7 cellular contexts compared by ENCODE assay signal in the genomic region with DNA sequence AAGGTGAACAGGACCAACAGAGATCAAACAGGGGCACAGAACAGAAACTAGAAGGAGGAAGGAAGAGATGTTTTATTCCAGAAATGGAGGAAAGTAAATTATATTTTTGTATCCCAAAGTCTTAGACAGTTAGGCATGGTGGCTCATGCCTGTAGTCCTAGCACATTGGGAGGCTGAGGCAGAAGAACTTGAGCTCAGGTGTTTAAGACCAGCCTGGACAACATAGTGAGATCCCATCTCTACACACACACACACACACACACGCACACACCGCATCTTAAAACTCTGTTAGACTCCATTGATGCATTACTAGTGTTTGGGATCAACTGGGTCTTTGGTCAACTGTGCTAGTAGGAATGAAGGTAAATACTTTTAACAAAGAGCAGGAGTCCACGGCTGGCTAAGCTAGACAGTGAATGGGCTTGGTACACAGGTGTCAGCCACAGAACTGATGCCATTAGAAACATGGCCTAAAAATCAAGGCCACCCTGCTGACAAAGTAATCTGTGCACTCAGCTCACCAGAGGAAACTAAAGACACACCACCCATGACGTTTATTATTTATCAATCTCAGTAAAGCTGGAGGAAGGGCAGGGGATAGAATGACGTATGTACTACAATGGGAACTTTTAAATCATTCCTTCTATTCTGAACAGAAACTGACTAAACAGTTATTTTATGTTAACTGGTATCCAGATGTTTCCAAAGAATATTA. TPM values are rescaled to one million over a fixed set of nuclear protein-coding genes. Genes with fewer than 3 reads are reported as not detected.
DNase-seq lines count a peak whose midpoint lies in the region; ATAC-seq and TF ChIP-seq lines count a peak whose summit lies in the region.
"Not testable (repeated sequence)": the region's sequence is repeated elsewhere in the genome, so short reads cannot be mapped to it uniquely, and the experiment has no call there.

No MANE protein-coding gene starts in this region.

- H3K9me3 Mint-ChIP-seq in activated T-cell treated with anti-CD3 and anti-CD28 coated beads, Interleukin-2, amount 50 U/mL, for 72 hours; osteocyte (ENCODE audit: unreplicated experiment): not testable (repeated sequence)

- peaks cover 12 to 20% of the 10 kb centered on the region in 2 donors for H3K36me3 Mint-ChIP-seq in activated T-cell treated with anti-CD3 and anti-CD28 coated beads, Interleukin-2, amount 50 U/mL, for 72 hours (ENCODE audit: insufficient read depth in 2 of 2)
- H3K36me3 Mint-ChIP-seq in osteocyte (ENCODE audit: unreplicated experiment), result peaks cover 13% of the 10 kb centered on the region

- not testable (repeated sequence) for H3K36me3 ChIP-seq in OCI-LY3 (replicated peaks; ENCODE audit: low read depth, low read length); colonic mucosa

- peak overlapping the region; percentile 96 for H3K27ac Mint-ChIP-seq in activated T-cell treated with anti-CD3 and anti-CD28 coated beads, Interleukin-2, amount 50 U/mL, for 72 hours
- peak overlapping the region; percentile 95 for H3K27ac Mint-ChIP-seq in osteocyte (ENCODE audit: unreplicated experiment)

- not testable (repeated sequence) for H2AFZ ChIP-seq in OCI-LY3 (ENCODE audit: low read depth, low read length)

- not testable (repeated sequence) for H3K9me3 ChIP-seq in OCI-LY3 (ENCODE audit: insufficient read depth, low read length); colonic mucosa

- H3K4me3 Mint-ChIP-seq in activated T-cell treated with anti-CD3 and anti-CD28 coated beads, Interleukin-2, amount 50 U/mL, for 72 hours, result peak overlapping the region; percentile 61 to 87
- H3K4me3 Mint-ChIP-seq in osteocyte (ENCODE audit: unreplicated experiment), result not testable (repeated sequence)

- not testable (repeated sequence) for H3K27ac ChIP-seq in OCI-LY3 (ENCODE audit: low read length)
- H3K27ac ChIP-seq in colonic mucosa, result peak overlapping the region; percentile 17

- not testable (repeated sequence) for TF ChIP-seq CTCF in OCI-LY3 (IDR thresholded peaks at IDR 0.05; ENCODE audit: low read depth, low read length); colonic mucosa (IDR thresholded peaks at IDR 0.05); osteocyte (IDR thresholded peaks at IDR 0.05)

- peak; percentile 44 for ATAC-seq in GM18868 (IDR thresholded peaks at IDR 0.05; ENCODE audit: unreplicated experiment)
- ATAC-seq in HG02973 (IDR thresholded peaks at IDR 0.05; ENCODE audit: unreplicated experiment), result peak; percentile 73
- ATAC-seq in activated T-cell treated with anti-CD3 and anti-CD28 coated beads, Interleukin-2, amount 50 U/mL, for 72 hours (replicated peaks in 1 of 2), result peak; percentile 70 to 79
- peak; percentile 47 for ATAC-seq in left ventricle myocardium superior

- peak in 1 of 2 donors; percentile 13 for DNase-seq in activated T-cell treated with anti-CD3 and anti-CD28 coated beads, Interleukin-2, amount 50 U/mL, for 72 hours
- DNase-seq in colonic mucosa; left ventricle myocardium superior; osteocyte (ENCODE audit: extremely low spot score, unreplicated experiment): not testable (repeated sequence)

- H3K4me3 ChIP-seq in OCI-LY3 (ENCODE audit: low read length); colonic mucosa: not testable (repeated sequence)

- H3K9ac ChIP-seq in OCI-LY3 (ENCODE audit: low read length); colonic mucosa (ENCODE audit: low read depth in 2 of 2, low read length in 2 of 2): not testable (repeated sequence)

- H3K4me2 ChIP-seq in OCI-LY3 (ENCODE audit: low read length), result peak overlapping the region; percentile 37; the same call in 1 of the 2 replicates

- H3K4me1 Mint-ChIP-seq in activated T-cell treated with anti-CD3 and anti-CD28 coated beads, Interleukin-2, amount 50 U/mL, for 72 hours (ENCODE audit: low read depth), result peaks cover 67% of the 10 kb centered on the region
- peaks cover 62% of the 10 kb centered on the region for H3K4me1 Mint-ChIP-seq in osteocyte (ENCODE audit: unreplicated experiment)

- peaks cover 30% of the 10 kb centered on the region for H4K20me1 ChIP-seq in OCI-LY3 (ENCODE audit: insufficient read depth, low read length)

- peaks cover 14% of the 10 kb centered on the region for H3K4me1 ChIP-seq in OCI-LY3 (ENCODE audit: low read length)
- H3K4me1 ChIP-seq in colonic mucosa, result not testable (repeated sequence)

- H3K79me2 ChIP-seq in OCI-LY3 (ENCODE audit: low read length), result peaks cover 54% of the 10 kb centered on the region

- H3K27me3 ChIP-seq in OCI-LY3 (ENCODE audit: low read depth, low read length); colonic mucosa: not testable (repeated sequence)

- not testable (repeated sequence) for H3K27me3 Mint-ChIP-seq in activated T-cell treated with anti-CD3 and anti-CD28 coated beads, Interleukin-2, amount 50 U/mL, for 72 hours (ENCODE audit: low read depth); osteocyte (ENCODE audit: unreplicated experiment)

- intact Hi-C loops in colonic mucosa (cut with DNase I); left ventricle myocardium superior (cut with micrococcal nuclease): not testable (repeated sequence)

RNA-seq across cellular contexts. Expression of gene GLUD1, which starts 10.9 kb away (rescaled TPM):
- total RNA-seq in activated T-cell treated with anti-CD3 and anti-CD28 coated beads, Interleukin-2, amount 50 U/mL, for 72 hours, result 100 to 1,000 TPM; 123 to 160 TPM
- 100 to 1,000 TPM in 1 of 2 donors, 10 to 100 TPM in 1; 94.1 to 207 TPM for total RNA-seq in colonic mucosa
- total RNA-seq in left ventricle myocardium superior, result 106 TPM
- 125 and 132 TPM in 2 replicates for total RNA-seq in osteocyte

RNA-seq across cellular contexts. Expression of gene SHLD2, which starts 11.3 kb away (rescaled TPM):
- total RNA-seq in activated T-cell treated with anti-CD3 and anti-CD28 coated beads, Interleukin-2, amount 50 U/mL, for 72 hours, result 10 to 100 TPM; 28.7 to 33.3 TPM
- total RNA-seq in colonic mucosa, result 10 to 100 TPM; 27.8 to 28.3 TPM
- total RNA-seq in left ventricle myocardium superior, result 12.1 TPM
- total RNA-seq in osteocyte, result 26.3 and 29.3 TPM in 2 replicates
